In genomic region chr4:166064706-166065105, GRCh38 we compare ENCODE assay signal across 15 cellular contexts.
DNase-seq lines count a peak whose midpoint lies in the region; ATAC-seq and TF ChIP-seq lines count a peak whose summit lies in the region.
"Had no signal": no experiment of that assay in that cellular context is flagged by ENCODE, and none has a peak within 500 bp of the region (broad histone marks: within the 10 kb centered on the region; RNA-seq: fewer than 3 reads in every experiment).

No MANE protein-coding gene starts in this region.

- peak overlapping the region; percentile 19 for H3K27ac ChIP-seq in 22Rv1
- peak overlapping the region; percentile 51 for H3K27ac ChIP-seq in mammary epithelial cell (ENCODE audit: insufficient read depth, low read depth, low read length)

- H3K4me1 ChIP-seq in mammary epithelial cell (ENCODE audit: insufficient read depth, low read length), result peaks cover 18% of the 10 kb centered on the region

- H3K4me1 Mint-ChIP-seq in progenitor cell of endocrine pancreas (ENCODE audit: low read depth), result no peaks in the 10 kb centered on the region
- H3K4me1 Mint-ChIP-seq: CD14-positive monocyte had no signal

- in situ Hi-C loops in mammary epithelial cell (cut with MboI; ENCODE audit: low sequenced_read_pairs in 2 of 2), result no loop called here

- no peaks in the 10 kb centered on the region for H3K36me3 ChIP-seq in mammary epithelial cell (ENCODE audit: insufficient read depth, low read length)

- no peak for TF ChIP-seq CTCF in 22Rv1 (IDR thresholded peaks at IDR 0.05)
- TF ChIP-seq CTCF in mammary epithelial cell (conservative IDR thresholded peaks at IDR 0.05 in 1 of 2, IDR thresholded peaks at IDR 0.05 in 1 of 2; ENCODE audit: extremely low read depth in 1 of 2, insufficient read depth in 1 of 2, low read depth in 1 of 2, low read length in 2 of 2), result no peak
- TF ChIP-seq CTCF in progenitor cell of endocrine pancreas (IDR thresholded peaks at IDR 0.05; ENCODE audit: unreplicated experiment), result no peak

- dilution Hi-C loops in mammary epithelial cell (cut with HindIII; ENCODE audit: low sequenced_read_pairs), result no loop called here

- no peak overlapping the region for H3K4me3 Mint-ChIP-seq in progenitor cell of endocrine pancreas (ENCODE audit: low read depth)
- H3K4me3 Mint-ChIP-seq: CD14-positive monocyte had no signal

- H3K27me3 Mint-ChIP-seq in progenitor cell of endocrine pancreas, result no peaks in the 10 kb centered on the region

- DNase-seq in HPDE6-E6E7 (ENCODE audit: extremely low spot score) (peak; percentile 3), mammary epithelial cell (peak; percentile 58), left kidney (ENCODE audit: low read depth, low spot score) (peak; percentile 29), progenitor cell of endocrine pancreas (ENCODE audit: low spot score, unreplicated experiment) (no peak)
- DNase-seq in activated effector memory CD4-positive, alpha-beta T cell treated with Interleukin-2 at 50 U/mL for 16 hours, result no peak
- DNase-seq: ACHN, AML-193, GOT3, KBM-7, NCI-H187 treated with DMSO at 0.1 percent for 48 hours, NCI-H345, PC-3 had no signal

- no peaks in the 10 kb centered on the region for H3K36me3 Mint-ChIP-seq in progenitor cell of endocrine pancreas (ENCODE audit: insufficient read depth)
- H3K36me3 Mint-ChIP-seq: CD14-positive monocyte had no signal

- H3K9me3 Mint-ChIP-seq in progenitor cell of endocrine pancreas (ENCODE audit: low read depth), result peaks cover 5% of the 10 kb centered on the region

- ATAC-seq in HG03045 (IDR thresholded peaks at IDR 0.05; ENCODE audit: unreplicated experiment), result no peak
- ATAC-seq: PC-3 had no signal

- H2AFZ ChIP-seq in mammary epithelial cell (ENCODE audit: low read depth, low read length), result no peak overlapping the region

- no peak overlapping the region for H3K9ac ChIP-seq in mammary epithelial cell (ENCODE audit: insufficient read depth, low read length)

- no peaks in the 10 kb centered on the region for H3K79me2 ChIP-seq in mammary epithelial cell (ENCODE audit: insufficient read depth, low read length)

- peak overlapping the region in 1 of 3 experiments; percentile 11 for H3K4me3 ChIP-seq in mammary epithelial cell (replicated peaks in 1 of 3; ENCODE audit: insufficient read depth in 1 of 3, low read depth in 2 of 3, low read length in 3 of 3)

- CTCF ChIA-PET in mammary epithelial cell (lab: Charles Lee; ENCODE audit: low non-redundant PET), result no interaction called here

- peak overlapping the region; percentile 75 for H3K4me2 ChIP-seq in mammary epithelial cell (ENCODE audit: insufficient read depth, low read depth, low read length)

- no peaks in the 10 kb centered on the region for H4K20me1 ChIP-seq in mammary epithelial cell (ENCODE audit: insufficient read depth, low read length)

- H3K27ac Mint-ChIP-seq in progenitor cell of endocrine pancreas, result no peak overlapping the region
- H3K27ac Mint-ChIP-seq: CD14-positive monocyte had no signal

- no peaks in the 10 kb centered on the region for H3K9me3 ChIP-seq in mammary epithelial cell (replicated peaks; ENCODE audit: insufficient read depth, low read length)

- intact Hi-C loops in mammary epithelial cell (cut with micrococcal nuclease), result loop anchor here (1.0 to 2.0 kb wide), 2 partner anchors 92 to 190 kb away; no protein-coding TSS in a partner anchor

- WGBS in mammary epithelial cell (ENCODE audit: low coverage, missing lambda C conversion rate), result 63% methylated on average over 1 of the region's 1 CpG

- BruUV-seq in mammary epithelial cell (replicated peaks; lab: Mats Ljungman, UMichigan), result no TSS peak

- H3K27me3 ChIP-seq in mammary epithelial cell (ENCODE audit: insufficient read depth, low read length), result no peaks in the 10 kb centered on the region

Comparison
In these comparisons a context has a peak if more than half of its experiments do, and no peak if none do; other contexts are left out.
1. DNase-seq: peak in HPDE6-E6E7 (single experiment), mammary epithelial cell (single experiment) and left kidney (single experiment); none in activated effector memory CD4-positive, alpha-beta T cell treated with Interleukin-2 at 50 U/mL for 16 hours (single experiment) and progenitor cell of endocrine pancreas (single experiment).